26 cellular contexts compared by ENCODE assay signal in the genomic region with DNA sequence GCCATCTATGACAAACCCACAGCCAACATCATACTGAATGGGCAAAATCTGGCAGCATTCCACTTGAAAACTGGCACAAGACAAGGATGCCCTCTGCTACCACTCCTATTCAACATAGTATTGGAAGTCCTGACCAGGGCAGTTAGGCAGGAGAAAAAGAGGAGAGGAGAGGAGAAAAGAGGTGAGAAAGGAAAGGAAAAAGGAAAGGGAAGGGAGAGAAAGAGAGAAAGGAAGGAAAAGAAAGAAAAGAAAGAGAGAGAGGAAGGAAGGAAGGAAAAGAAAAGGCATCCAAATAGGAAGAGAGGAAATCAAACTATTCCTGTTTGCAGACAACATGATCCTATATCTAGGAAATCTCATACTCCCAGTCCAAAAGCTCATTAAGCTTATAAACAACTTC. TPM values are rescaled to one million over a fixed set of nuclear protein-coding genes. Genes with fewer than 3 reads are reported as not detected.
"Had no signal": no experiment of that assay in that cellular context is flagged by ENCODE, and none has a peak within 500 bp of the region (broad histone marks: within the 10 kb centered on the region; RNA-seq: fewer than 3 reads in every experiment).

No MANE protein-coding gene starts in this region.

- H3K4me1 Mint-ChIP-seq: neural progenitor cell had no signal

- FAIRE-seq: small intestine had no signal

- H3K36me3 ChIP-seq: ovary, thoracic aorta had no signal

- H3K27ac ChIP-seq: coronary artery, hepatocyte, neural progenitor cell, ovary, stomach, thoracic aorta, transverse colon had no signal

- DNase-seq: effector CD4-positive, alpha-beta T cell; endodermal cell; foreskin melanocyte; head of caudate nucleus; left colon; mammary epithelial cell; naive thymus-derived CD4-positive, alpha-beta T cell; nucleus accumbens; ovary; right cardiac atrium; small intestine; stimulated activated CD4-positive, alpha-beta T cell treated with anti-CD3 and anti-CD28 coated beads, Interleukin-12 subunit alpha, Interleukin-12 subunit beta, amount 100 ng/mL, for 4 hours; stimulated activated naive CD4-positive, alpha-beta T cell; stomach; substantia nigra; transverse colon had no signal

- ATAC-seq: left colon; naive thymus-derived CD4-positive, alpha-beta T cell; right cardiac atrium had no signal

- H3K27ac Mint-ChIP-seq: endodermal cell, neural progenitor cell, progenitor cell of endocrine pancreas had no signal

- H3K4me3 ChIP-seq: coronary artery, hepatocyte, neural progenitor cell, ovary, stomach, thoracic aorta, transverse colon had no signal

- H3K9me3 Mint-ChIP-seq: naive thymus-derived CD4-positive, alpha-beta T cell had no signal

- H3K9me3 ChIP-seq: ovary, stomach, thoracic aorta, transverse colon had no signal

- H3K27me3 Mint-ChIP-seq: naive thymus-derived CD4-positive, alpha-beta T cell; progenitor cell of endocrine pancreas had no signal

- H3K4me3 Mint-ChIP-seq: endodermal cell, neural progenitor cell had no signal

- H3K27me3 ChIP-seq: hepatocyte, neural progenitor cell, ovary, stomach, transverse colon had no signal

- H3K4me1 ChIP-seq: neural progenitor cell, transverse colon had no signal

RNA-seq across cellular contexts. Expression of gene CFAP52, which starts 12.3 kb away (rescaled TPM):
- total RNA-seq: dermis microvascular lymphatic vessel endothelial cell; kidney epithelial cell; left colon; mammary epithelial cell; mesenteric fat pad; mononuclear cell; naive thymus-derived CD4-positive, alpha-beta T cell; stomach; thoracic aorta; transverse colon; ureter had no signal
- polyA plus RNA-seq: hepatocyte; mammary epithelial cell; naive thymus-derived CD4-positive, alpha-beta T cell; right cardiac atrium; small intestine; stomach had no signal
